Comparison of ENCODE assay signal across 8 cellular contexts in the genomic region with DNA sequence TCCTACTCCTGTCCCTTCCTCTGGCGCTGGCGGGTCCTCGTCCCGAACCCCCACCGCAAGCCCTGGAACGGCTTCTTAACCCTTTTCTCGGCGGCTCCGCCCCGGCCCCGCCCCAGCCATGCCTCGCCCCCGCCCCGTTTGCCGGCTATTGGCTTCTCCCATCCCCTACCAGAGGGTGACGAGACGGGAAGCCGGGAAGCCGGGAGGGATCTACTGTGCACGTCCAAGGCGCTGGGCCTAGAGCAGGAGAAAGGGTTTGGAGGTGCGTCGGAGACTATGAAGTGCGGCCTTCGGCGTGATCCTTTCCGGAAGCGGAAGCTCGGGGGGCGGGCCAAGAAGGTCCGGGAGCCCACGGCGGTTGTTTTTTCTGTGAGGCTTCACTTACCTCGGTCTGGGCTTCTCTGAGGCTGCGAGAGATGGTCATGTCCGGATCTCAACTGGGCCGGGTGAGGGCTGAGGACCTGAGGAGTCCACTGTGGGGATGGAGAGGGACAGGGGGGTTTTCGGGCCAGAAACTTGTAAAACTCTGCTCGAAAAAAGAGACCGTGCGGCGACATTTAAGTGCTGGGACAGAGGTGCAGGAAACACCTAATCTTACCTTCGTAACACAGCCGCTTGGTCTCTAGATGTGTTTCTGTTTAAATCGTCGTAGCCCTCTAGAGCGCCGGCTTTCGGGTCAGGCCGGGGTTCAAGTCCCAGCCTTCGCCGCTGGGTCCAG. TPM values are rescaled to one million over a fixed set of nuclear protein-coding genes. Genes with fewer than 3 reads are reported as not detected.
DNase-seq lines count a peak whose midpoint lies in the region; ATAC-seq and TF ChIP-seq lines count a peak whose summit lies in the region.

No MANE protein-coding gene starts in this region.

- H3K27me3 Mint-ChIP-seq in activated naive CD8-positive, alpha-beta T cell treated with anti-CD3 and anti-CD28 coated beads, Interleukin-2, amount 50 U/mL, for 24 hours: peaks cover 5% of the 10 kb centered on the region

- TF ChIP-seq POLR2A in heart left ventricle (IDR thresholded peaks at IDR 0.05): peak in 1 of 2 donors; percentile 48
- peak in 1 of 4 donors; percentile 55 for TF ChIP-seq POLR2A in upper lobe of left lung (IDR thresholded peaks at IDR 0.05)

- H3K4me1 Mint-ChIP-seq in activated naive CD8-positive, alpha-beta T cell treated with anti-CD3 and anti-CD28 coated beads, Interleukin-2, amount 50 U/mL, for 24 hours: peaks cover 11% of the 10 kb centered on the region

- intact Hi-C loops in heart left ventricle (cut with DNase I) (loop anchor here in 3 of 10 donors (2.0 to 5.0 kb wide), 2 partner anchors 16 to 92 kb away; a partner anchor contains a TSS), posterior vena cava (cut with DNase I) (no loop called here)

- peak overlapping the region; percentile 69 for H3K4me3 ChIP-seq in BLaER1
- H3K4me3 ChIP-seq in KMS-11 (IDR thresholded peaks at IDR 0.05; ENCODE audit: insufficient read depth, low read depth, low read length): peak overlapping the region; percentile 98
- H3K4me3 ChIP-seq in heart left ventricle: peak overlapping the region; percentile 30 to 94 (median 60)
- peak overlapping the region; percentile 26 to 68 (median 56) for H3K4me3 ChIP-seq in upper lobe of left lung

- H2AFZ ChIP-seq in KMS-11 (ENCODE audit: low read depth): peak overlapping the region; percentile 94

- ATAC-seq in GM21423 (IDR thresholded peaks at IDR 0.05; ENCODE audit: unreplicated experiment) (peak; percentile 89), heart left ventricle (peak; percentile 94 to 100 (median 100)), upper lobe of left lung (ENCODE audit: low FRiP score in 2 of 2) (peak; percentile 94 to 99)
- ATAC-seq in activated naive CD8-positive, alpha-beta T cell treated with anti-CD3 and anti-CD28 coated beads, Interleukin-2, amount 50 U/mL, for 24 hours: peak; percentile 92

- H3K27ac Mint-ChIP-seq in activated naive CD8-positive, alpha-beta T cell treated with anti-CD3 and anti-CD28 coated beads, Interleukin-2, amount 50 U/mL, for 24 hours: peak overlapping the region; percentile 92

- H3K9ac ChIP-seq in BLaER1 (peak overlapping the region; percentile 52), KMS-11 (peak overlapping the region; percentile 67)

- H3K4me3 Mint-ChIP-seq in activated naive CD8-positive, alpha-beta T cell treated with anti-CD3 and anti-CD28 coated beads, Interleukin-2, amount 50 U/mL, for 24 hours: peak overlapping the region; percentile 90

- H3K9me3 Mint-ChIP-seq in activated naive CD8-positive, alpha-beta T cell treated with anti-CD3 and anti-CD28 coated beads, Interleukin-2, amount 50 U/mL, for 24 hours: no peaks in the 10 kb centered on the region

- H3K4me2 ChIP-seq in BLaER1: peak overlapping the region; percentile 62
- peak overlapping the region; percentile 98 for H3K4me2 ChIP-seq in KMS-11

- H3K36me3 Mint-ChIP-seq in activated naive CD8-positive, alpha-beta T cell treated with anti-CD3 and anti-CD28 coated beads, Interleukin-2, amount 50 U/mL, for 24 hours (ENCODE audit: low read depth): peaks cover 3% of the 10 kb centered on the region

- TF ChIP-seq CTCF in KMS-11 (conservative IDR thresholded peaks at IDR 0.05; ENCODE audit: low read depth, low read length) (no peak), heart left ventricle (IDR thresholded peaks at IDR 0.05) (no peak), upper lobe of left lung (IDR thresholded peaks at IDR 0.05) (no peak)

- H3K27me3 ChIP-seq in BLaER1: peaks cover 11% of the 10 kb centered on the region; the same call in 1 of the 2 replicates
- no peaks in the 10 kb centered on the region for H3K27me3 ChIP-seq in KMS-11 (ENCODE audit: insufficient read depth, low read depth)
- H3K27me3 ChIP-seq in heart left ventricle: no peaks in the 10 kb centered on the region
- H3K27me3 ChIP-seq in upper lobe of left lung: no peaks in the 10 kb centered on the region

- no peak for TF ChIP-seq EP300 in upper lobe of left lung (IDR thresholded peaks at IDR 0.05)

- 3 to 15% (median 3%) methylated on average over 49 to 52 of the region's 52 CpGs for WGBS in heart left ventricle, 4 donors
- WGBS in upper lobe of left lung, 2 donors: 1 to 4% methylated on average over 39 to 52 of the region's 52 CpGs

- no peaks in the 10 kb centered on the region for H3K79me2 ChIP-seq in KMS-11 (ENCODE audit: insufficient read depth, low read depth)

- H3K9me3 ChIP-seq in BLaER1: no peaks in the 10 kb centered on the region
- no peaks in the 10 kb centered on the region for H3K9me3 ChIP-seq in heart left ventricle
- H3K9me3 ChIP-seq in upper lobe of left lung: no peaks in the 10 kb centered on the region

- H3K4me1 ChIP-seq in BLaER1: no peaks in the 10 kb centered on the region
- peaks cover 17% of the 10 kb centered on the region for H3K4me1 ChIP-seq in KMS-11 (ENCODE audit: low read depth, poor library complexity, severe bottlenecking)
- peaks cover 0 to 15% (median 5%) of the 10 kb centered on the region in 12 donors for H3K4me1 ChIP-seq in heart left ventricle
- peaks cover 0 to 8% (median 5%) of the 10 kb centered on the region in 4 donors for H3K4me1 ChIP-seq in upper lobe of left lung

- DNase-seq in SKM-1 (lab: John Stamatoyannopoulos, UW; ENCODE audit: unreplicated experiment) (peak; percentile 45), heart left ventricle (peak; percentile 89 to 96 (median 93)), posterior vena cava (ENCODE audit: low spot score) (peak; percentile 97), upper lobe of left lung (peak; percentile 91 to 94)
- peak; percentile 67 for DNase-seq in activated naive CD8-positive, alpha-beta T cell treated with anti-CD3 and anti-CD28 coated beads, Interleukin-2, amount 50 U/mL, for 24 hours

- H3K36me3 ChIP-seq in BLaER1 (no peaks in the 10 kb centered on the region), KMS-11 (ENCODE audit: insufficient read depth) (no peaks in the 10 kb centered on the region), heart left ventricle (no peaks in the 10 kb centered on the region), upper lobe of left lung (no peaks in the 10 kb centered on the region)

- H4K20me1 ChIP-seq in BLaER1 (no peaks in the 10 kb centered on the region), KMS-11 (ENCODE audit: insufficient read depth) (no peaks in the 10 kb centered on the region)

- H3K27ac ChIP-seq in BLaER1: no peak overlapping the region
- H3K27ac ChIP-seq in KMS-11: peak overlapping the region; percentile 58
- peak overlapping the region in 10 of 12 donors; percentile 16 to 85 (median 80) for H3K27ac ChIP-seq in heart left ventricle
- H3K27ac ChIP-seq in upper lobe of left lung: peak overlapping the region; percentile 61 to 81 (median 70)

RNA-seq across cellular contexts. Expression of a gene that starts 21.4 kb away (rescaled TPM):
- total RNA-seq in heart left ventricle (1 to 10 TPM; 1.1 to 7.4 (median 2.0) TPM), posterior vena cava (not detected), upper lobe of left lung (1 to 10 TPM in 3 of 6 donors, under 1 TPM in 1, not detected in 2; 0.76 to 6.3 (median 2.0) TPM)
- polyA plus RNA-seq in heart left ventricle: 1 to 10 TPM; 2.0 to 8.1 TPM

Comparison
In these comparisons a context has a peak if more than half of its experiments do, and no peak if none do; other contexts are left out.
1. DNase-seq: peak in every context shown above with its lines; median percentile 97 in posterior vena cava; 93 in heart left ventricle; 92 in upper lobe of left lung; 67 in activated naive CD8-positive, alpha-beta T cell treated with anti-CD3 and anti-CD28 coated beads, Interleukin-2, amount 50 U/mL, for 24 hours; 45 in SKM-1.